ENCODE assay signal across 1 cellular context in genomic region chr3:143119974-143120715, GRCh38.
A peak's percentile ranks its signal among the peaks of the same experiment; 100 is the strongest.
TF ChIP-seq lines count a peak whose summit lies in the region.

No MANE protein-coding gene starts in this region.

TF ChIP-seq in K562, 482 proteins besides CTCF, POLR2A, EP300 and RAD21 (continued from another document and continues in another):
- TF ChIP-seq FOXP4 (CRISPR knock-in tag; IDR thresholded peaks at IDR 0.05; ENCODE audit: borderline replicate concordance) (no peak), ZNF436 (CRISPR knock-in tag; IDR thresholded peaks at IDR 0.05) (no peak), ZNF133 (CRISPR knock-in tag; IDR thresholded peaks at IDR 0.05) (no peak), THAP12 (CRISPR knock-in tag; IDR thresholded peaks at IDR 0.05) (no peak), TRIM24 (IDR thresholded peaks at IDR 0.05) (no peak), NONO (IDR thresholded peaks at IDR 0.05; ENCODE audit: low read depth in 2 of 2, low read length in 1 of 2) (no peak), ZBTB2 (IDR thresholded peaks at IDR 0.05) (no peak), ZBTB1 (CRISPR knock-in tag; IDR thresholded peaks at IDR 0.05; ENCODE audit: borderline replicate concordance, low read depth) (no peak), RREB1 (CRISPR knock-in tag; IDR thresholded peaks at IDR 0.05) (0 out of 2 replicates have a peak, but pooled peaks have one; percentile 35), HMG20B (CRISPR knock-in tag; IDR thresholded peaks at IDR 0.05) (no peak), DLX4 (CRISPR knock-in tag; IDR thresholded peaks at IDR 0.05) (no peak), RBM14 (IDR thresholded peaks at IDR 0.05; ENCODE audit: borderline replicate concordance, insufficient read depth, low read depth, low read length) (peak; percentile 59; the same call in 1 of the 2 replicates), NR2C1 (IDR thresholded peaks at IDR 0.05) (no peak), NR2C1 (tag; IDR thresholded peaks at IDR 0.05) (no peak), ZNF174 (CRISPR knock-in tag; IDR thresholded peaks at IDR 0.05) (no peak), ZNF551 (CRISPR knock-in tag; IDR thresholded peaks at IDR 0.05) (no peak), ZNF561 (CRISPR knock-in tag; conservative IDR thresholded peaks at IDR 0.05) (no peak), ZNF184 (CRISPR knock-in tag; IDR thresholded peaks at IDR 0.05) (no peak), CBX8 (IDR thresholded peaks at IDR 0.05; ENCODE audit: borderline replicate concordance, extremely low read depth, low read depth, low read length, poor library complexity, severe bottlenecking) (no peak), SIN3A (IDR thresholded peaks at IDR 0.05; ENCODE audit: borderline replicate concordance in 2 of 2, control insufficient read depth in 1 of 2, low read depth in 2 of 2, low read length in 2 of 2) (0 out of 4 replicates have a peak, but pooled peaks of 1 of the 2 experiments have one; percentile 15), TEAD1 (CRISPR knock-in tag; IDR thresholded peaks at IDR 0.05) (peak in 1 of 2 experiments; percentile 45; a peak in 1 of 4 replicates), ZNF384 (IDR thresholded peaks at IDR 0.05; ENCODE audit: low read depth, low read length) (no peak), ZNF395 (CRISPR knock-in tag; IDR thresholded peaks at IDR 0.05) (no peak; the same call in 1 of the 2 replicates), SRSF7 (optimal IDR thresholded peaks at IDR 0.05; ENCODE audit: low read depth, low read length) (no peak), TFAP4 (CRISPR knock-in tag; IDR thresholded peaks at IDR 0.05; ENCODE audit: borderline replicate concordance) (peak; percentile 47; the same call in 1 of the 2 replicates), UBTF (IDR thresholded peaks at IDR 0.05; ENCODE audit: borderline replicate concordance in 1 of 2, low read depth in 2 of 2, low read length in 2 of 2) (peak; percentile 42 to 59; a peak in 2 of 4 replicates), ZFP91 (CRISPR knock-in tag; IDR thresholded peaks at IDR 0.05) (no peak), YY1 (IDR thresholded peaks at IDR 0.05; ENCODE audit: borderline replicate concordance in 1 of 3, control insufficient read depth in 1 of 3, extremely low read depth in 1 of 3, insufficient read depth in 3 of 3, insufficient read length in 1 of 3, insufficient replicate concordance in 2 of 3, low read depth in 1 of 3, low read length in 2 of 3) (peak in 1 of 3 experiments; percentile 7), PCBP1 (IDR thresholded peaks at IDR 0.05; ENCODE audit: low read depth, low read length, poor library complexity, severe bottlenecking) (peak; percentile 59), U2AF2 (optimal IDR thresholded peaks at IDR 0.05; ENCODE audit: low read depth, low read length) (no peak), ZNF639 (CRISPR knock-in tag; conservative IDR thresholded peaks at IDR 0.05 in 1 of 2, IDR thresholded peaks at IDR 0.05 in 1 of 2) (no peak), RBM15 (IDR thresholded peaks at IDR 0.05; ENCODE audit: insufficient read depth, low read length) (no peak), NFE2 (IDR thresholded peaks at IDR 0.05; ENCODE audit: low read depth) (no peak), TEAD4 (IDR thresholded peaks at IDR 0.05; ENCODE audit: low read length) (no peak), TEAD4 (CRISPR knock-in tag; IDR thresholded peaks at IDR 0.05; ENCODE audit: borderline replicate concordance) (no peak)
